ENCODE assay signal across 8 cellular contexts in genomic region chr3:142828703-142829304, GRCh38.
DNase-seq lines count a peak whose midpoint lies in the region; ATAC-seq and TF ChIP-seq lines count a peak whose summit lies in the region.

No MANE protein-coding gene starts in this region.

- H3K9me2 ChIP-seq in DOHH2 (replicated peaks; ENCODE audit: control insufficient read depth, low read length) = no peaks in the 10 kb centered on the region

- H3K36me3 ChIP-seq in DOHH2 (ENCODE audit: control insufficient read depth, low read length) (no peaks in the 10 kb centered on the region), stomach (no peaks in the 10 kb centered on the region)
- no peaks in the 10 kb centered on the region for H3K36me3 ChIP-seq in naive thymus-derived CD4-positive, alpha-beta T cell (ENCODE audit: control insufficient read depth in 2 of 3, insufficient read depth in 3 of 3, low read length in 3 of 3)

- peaks cover 0 to 3% (median 0%) of the 10 kb centered on the region in 7 donors for H3K4me1 Mint-ChIP-seq in naive thymus-derived CD4-positive, alpha-beta T cell

- CTCF ChIA-PET in naive thymus-derived CD4-positive, alpha-beta T cell (lab: Charles Lee) = interaction anchor here (0.7 kb wide), 1 partner anchor 116 kb away, joined by 4 read pairs; no protein-coding TSS in a partner anchor

- TF ChIP-seq POLR2A in erythroblast (IDR thresholded peaks at IDR 0.05; ENCODE audit: low read length) (no peak), stomach (IDR thresholded peaks at IDR 0.05) (no peak)

- H3K9me3 ChIP-seq in DOHH2 (ENCODE audit: control insufficient read depth, insufficient read depth, low read length) (no peaks in the 10 kb centered on the region), stomach (no peaks in the 10 kb centered on the region)
- no peaks in the 10 kb centered on the region for H3K9me3 ChIP-seq in naive thymus-derived CD4-positive, alpha-beta T cell (ENCODE audit: control insufficient read depth in 2 of 3, low read length in 3 of 3)

- DNase-seq in HUDEP-2 (lab: John Stamatoyannopoulos, UW; ENCODE audit: unreplicated experiment in 76 of 76) (peak in 70 of 76 experiments; percentile 3 to 81 (median 46)), NOMO-1 treated with dmso at 0.1 percent for 144 hours (lab: John Stamatoyannopoulos, UW; ENCODE audit: unreplicated experiment) (peak; percentile 77), erythroblast (lab: John Stamatoyannopoulos, UW) (peak; percentile 80 to 90), stomach (peak; percentile 83)
- peak; percentile 36 for DNase-seq in activated CD8-positive, alpha-beta memory T cell treated with anti-CD3 and anti-CD28 coated beads, Interleukin-2, amount 50 U/mL, for 24 hours (ENCODE audit: extremely low read depth)
- peak in 8 of 9 donors; percentile 1 to 59 (median 18) for DNase-seq in naive thymus-derived CD4-positive, alpha-beta T cell

- no peaks in the 10 kb centered on the region for H3F3A ChIP-seq in DOHH2 (ENCODE audit: control insufficient read depth, insufficient read depth)

- H3K9me3 Mint-ChIP-seq in naive thymus-derived CD4-positive, alpha-beta T cell = no peaks in the 10 kb centered on the region

- no peaks in the 10 kb centered on the region for H3K36me3 Mint-ChIP-seq in naive thymus-derived CD4-positive, alpha-beta T cell

- H3K27me3 ChIP-seq in DOHH2 (ENCODE audit: control insufficient read depth, low read length) (no peaks in the 10 kb centered on the region; the same call in 1 of the 2 replicates), stomach (no peaks in the 10 kb centered on the region)
- H3K27me3 ChIP-seq in naive thymus-derived CD4-positive, alpha-beta T cell (ENCODE audit: control insufficient read depth in 2 of 2, insufficient read depth in 2 of 2, low read length in 2 of 2) = no peaks in the 10 kb centered on the region

- H3K4me3 Mint-ChIP-seq in naive thymus-derived CD4-positive, alpha-beta T cell = no peak overlapping the region

- intact Hi-C loops in naive thymus-derived CD4-positive, alpha-beta T cell (cut with micrococcal nuclease) = loop anchor here (1.0 to 5.0 kb wide), 6 partner anchors 158 to 846 kb away; no protein-coding TSS in a partner anchor
- intact Hi-C loops in stomach (cut with DNase I; ENCODE audit: low total_unique reads) = no loop called here

- 15 to 26% (median 18%) methylated on average over 9 of the region's 9 CpGs for WGBS in stomach, 5 donors

- H3K4me1 ChIP-seq in DOHH2 (ENCODE audit: control insufficient read depth, low read length) (no peaks in the 10 kb centered on the region), stomach (no peaks in the 10 kb centered on the region)
- no peaks in the 10 kb centered on the region for H3K4me1 ChIP-seq in naive thymus-derived CD4-positive, alpha-beta T cell (ENCODE audit: control insufficient read depth in 2 of 2, insufficient read depth in 2 of 2, low read length in 2 of 2)

- H3K27ac Mint-ChIP-seq in naive thymus-derived CD4-positive, alpha-beta T cell = no peak overlapping the region

- no peak for TF ChIP-seq EP300 in stomach (IDR thresholded peaks at IDR 0.05)

- H3K4me3 ChIP-seq in DOHH2 (ENCODE audit: low read length) (no peak overlapping the region), stomach (no peak overlapping the region)
- H3K4me3 ChIP-seq in naive thymus-derived CD4-positive, alpha-beta T cell (ENCODE audit: low read length) = no peak overlapping the region

- H3K4me2 ChIP-seq in DOHH2 (ENCODE audit: low read length) = no peak overlapping the region

- peak; percentile 77 for TF ChIP-seq CTCF in DOHH2 (IDR thresholded peaks at IDR 0.05; ENCODE audit: low read depth, low read length, poor library complexity, severe bottlenecking)
- TF ChIP-seq CTCF in stomach (IDR thresholded peaks at IDR 0.05) = peak in 5 of 7 experiments; percentile 64 to 83 (median 73)

- no peaks in the 10 kb centered on the region for H3K79me2 ChIP-seq in DOHH2 (ENCODE audit: control insufficient read depth, low read length)

- no peaks in the 10 kb centered on the region for H4K20me1 ChIP-seq in DOHH2 (ENCODE audit: control insufficient read depth, insufficient read depth, low read depth, low read length)

- peaks cover 2 to 22% (median 5%) of the 10 kb centered on the region in 5 donors for H3K27me3 Mint-ChIP-seq in naive thymus-derived CD4-positive, alpha-beta T cell

- peak; percentile 99 for ATAC-seq in GM21619 (IDR thresholded peaks at IDR 0.05; ENCODE audit: unreplicated experiment)
- peak; percentile 92 for ATAC-seq in naive thymus-derived CD4-positive, alpha-beta T cell

- POLR2A ChIA-PET in naive thymus-derived CD4-positive, alpha-beta T cell (lab: Charles Lee) = no interaction called here

- H3K27ac ChIP-seq in DOHH2 (ENCODE audit: low read depth, low read length) (no peak overlapping the region), stomach (no peak overlapping the region)
- no peak overlapping the region for H3K27ac ChIP-seq in naive thymus-derived CD4-positive, alpha-beta T cell (ENCODE audit: low read depth, low read length)

Comparison
In these comparisons a context has a peak if more than half of its experiments do, and no peak if none do; other contexts are left out.
1. DNase-seq: peak in every context shown above with its lines; median percentile 85 in erythroblast; 83 in stomach; 77 in NOMO-1 treated with dmso at 0.1 percent for 144 hours; 46 in HUDEP-2; 36 in activated CD8-positive, alpha-beta memory T cell treated with anti-CD3 and anti-CD28 coated beads, Interleukin-2, amount 50 U/mL, for 24 hours; 18 in naive thymus-derived CD4-positive, alpha-beta T cell.